In genomic region chr15:71116942-71117341, GRCh38 we compare ENCODE assay signal across 15 cellular contexts. TPM values are rescaled to one million over a fixed set of nuclear protein-coding genes. Genes with fewer than 3 reads are reported as not detected.
DNase-seq lines count a peak whose midpoint lies in the region; ATAC-seq and TF ChIP-seq lines count a peak whose summit lies in the region.
"Had no signal": no experiment of that assay in that cellular context is flagged by ENCODE, and none has a peak within 500 bp of the region (broad histone marks: within the 10 kb centered on the region; RNA-seq: fewer than 3 reads in every experiment).

No MANE protein-coding gene starts in this region.

- no peaks in the 10 kb centered on the region for H3K36me3 Mint-ChIP-seq in activated CD4-positive, alpha-beta T cell treated with anti-CD3 and anti-CD28 coated beads, Interleukin-2, amount 10 ng/mL, durations not matched to agents 24 days and 14 days (ENCODE audit: low read depth)
- peaks cover 12% of the 10 kb centered on the region for H3K36me3 Mint-ChIP-seq in type B pancreatic cell

- H3K4me3 ChIP-seq in cardiac fibroblast (replicated peaks in 1 of 2; ENCODE audit: low read depth in 2 of 2, low read length in 2 of 2), result peak overlapping the region; percentile 12 to 62
- H3K4me3 ChIP-seq in lower lobe of right lung, result peak overlapping the region; percentile 69

- H3K4me1 ChIP-seq in lower lobe of right lung, result peaks cover 7% of the 10 kb centered on the region

- H3K9me3 ChIP-seq in lower lobe of right lung, result no peaks in the 10 kb centered on the region
- H3K9me3 ChIP-seq: ovary, SJSA1 had no signal

- no peaks in the 10 kb centered on the region for H3K27me3 ChIP-seq in lower lobe of right lung (ENCODE audit: low read depth)
- H3K27me3 ChIP-seq: ovary, SJSA1 had no signal

- DNase-seq in activated CD4-positive, alpha-beta T cell treated with anti-CD3 and anti-CD28 coated beads, Interleukin-2, amount 10 ng/mL, durations not matched to agents 24 days and 14 days, result no peak
- DNase-seq in activated CD4-positive, alpha-beta T cell treated with anti-CD3 and anti-CD28 coated beads for 4 hours, result no peak
- no peak for DNase-seq in cardiac fibroblast (ENCODE audit: low read depth in 2 of 2)
- DNase-seq in lower lobe of right lung, result no peak
- no peak for DNase-seq in type B pancreatic cell (ENCODE audit: extremely low spot score, unreplicated experiment)
- DNase-seq in activated T-cell treated with anti-CD3 and anti-CD28 coated beads, Interleukin-2, amount 50 U/mL, for 1 hour, result no peak
- DNase-seq: 8988T; activated CD4-positive, alpha-beta T cell treated with anti-CD3 and anti-CD28 coated beads for 1 hour; central memory CD4-positive, alpha-beta T cell; NCI-H526; ovary; stimulated activated CD4-positive, alpha-beta T cell treated with anti-CD3 and anti-CD28 coated beads, Interleukin-2, amount 100 ng/mL, for 48 hours had no signal

- no peak overlapping the region for H3K27ac ChIP-seq in lower lobe of right lung
- H3K27ac ChIP-seq: ovary, SJSA1 had no signal

- ATAC-seq in lower lobe of right lung, result no peak
- ATAC-seq in GM18520 (IDR thresholded peaks at IDR 0.05; ENCODE audit: unreplicated experiment), result no peak
- no peak for ATAC-seq in GM21360 (IDR thresholded peaks at IDR 0.05; ENCODE audit: unreplicated experiment)

- peak overlapping the region; percentile 69 for H3K4me3 Mint-ChIP-seq in activated CD4-positive, alpha-beta T cell treated with anti-CD3 and anti-CD28 coated beads, Interleukin-2, amount 10 ng/mL, durations not matched to agents 24 days and 14 days
- H3K4me3 Mint-ChIP-seq in type B pancreatic cell, result peak overlapping the region; percentile 91

- H3K4me1 Mint-ChIP-seq in activated CD4-positive, alpha-beta T cell treated with anti-CD3 and anti-CD28 coated beads, Interleukin-2, amount 10 ng/mL, durations not matched to agents 24 days and 14 days, result peaks cover 8% of the 10 kb centered on the region
- H3K4me1 Mint-ChIP-seq in type B pancreatic cell (ENCODE audit: unreplicated experiment), result peaks cover 67% of the 10 kb centered on the region

- no peak overlapping the region for H3K27ac Mint-ChIP-seq in activated CD4-positive, alpha-beta T cell treated with anti-CD3 and anti-CD28 coated beads, Interleukin-2, amount 10 ng/mL, durations not matched to agents 24 days and 14 days
- peak overlapping the region; percentile 85 for H3K27ac Mint-ChIP-seq in type B pancreatic cell

- no peaks in the 10 kb centered on the region for H3K36me3 ChIP-seq in lower lobe of right lung
- H3K36me3 ChIP-seq: ovary had no signal

- H3K9me3 Mint-ChIP-seq in activated CD4-positive, alpha-beta T cell treated with anti-CD3 and anti-CD28 coated beads, Interleukin-2, amount 10 ng/mL, durations not matched to agents 24 days and 14 days, result no peaks in the 10 kb centered on the region
- no peaks in the 10 kb centered on the region for H3K9me3 Mint-ChIP-seq in type B pancreatic cell

- peaks cover 37% of the 10 kb centered on the region for H3K27me3 Mint-ChIP-seq in activated CD4-positive, alpha-beta T cell treated with anti-CD3 and anti-CD28 coated beads, Interleukin-2, amount 10 ng/mL, durations not matched to agents 24 days and 14 days
- peaks cover 32% of the 10 kb centered on the region for H3K27me3 Mint-ChIP-seq in type B pancreatic cell

- TF ChIP-seq CTCF in cardiac fibroblast (IDR thresholded peaks at IDR 0.05; ENCODE audit: low read depth, low read length) (no peak), lower lobe of right lung (IDR thresholded peaks at IDR 0.05) (no peak), type B pancreatic cell (conservative IDR thresholded peaks at IDR 0.05) (no peak)

- intact Hi-C loops in activated CD4-positive, alpha-beta T cell treated with anti-CD3 and anti-CD28 coated beads, Interleukin-2, amount 10 ng/mL, durations not matched to agents 24 days and 14 days (cut with micrococcal nuclease), result loop anchor here (10.0 kb wide), 1 partner anchor 228 kb away; no protein-coding TSS in a partner anchor
- intact Hi-C loops in lower lobe of right lung (cut with DNase I), result loop anchor here (10.0 kb wide), 1 partner anchor 328 kb away; no protein-coding TSS in a partner anchor

RNA-seq across cellular contexts. Expression of gene THSD4, which starts 1.7 kb away (rescaled TPM):
- not detected in 2 replicates for total RNA-seq in activated CD4-positive, alpha-beta T cell treated with anti-CD3 and anti-CD28 coated beads, Interleukin-2, amount 10 ng/mL, durations not matched to agents 24 days and 14 days
- total RNA-seq in lower lobe of right lung (18.2 TPM), type B pancreatic cell (ENCODE audit: low replicate concordance) (23.1 and 43.3 TPM in 2 replicates)

Comparison
In these comparisons a context has a peak if more than half of its experiments do, and no peak if none do; other contexts are left out.
1. RNA of gene THSD4, which starts 1.7 kb away (total RNA-seq): 23.1 to 43.3 TPM in type B pancreatic cell and 18.2 TPM in lower lobe of right lung (single experiment); not detected in activated CD4-positive, alpha-beta T cell treated with anti-CD3 and anti-CD28 coated beads, Interleukin-2, amount 10 ng/mL, durations not matched to agents 24 days and 14 days; every median in the first group is over 10 times any median in the second.